ENCODE assay signal across 17 cellular contexts in genomic region chr10:130924138-130924819, GRCh38.
DNase-seq lines count a peak whose midpoint lies in the region; ATAC-seq and TF ChIP-seq lines count a peak whose summit lies in the region.
"Had no signal": no experiment of that assay in that cellular context is flagged by ENCODE, and none has a peak within 500 bp of the region (broad histone marks: within the 10 kb centered on the region; RNA-seq: fewer than 3 reads in every experiment).

No MANE protein-coding gene starts in this region.

- H3K27me3 ChIP-seq in upper lobe of right lung: no peaks in the 10 kb centered on the region
- H3K27me3 ChIP-seq: cardiac muscle cell had no signal

- H3K36me3 ChIP-seq in upper lobe of right lung: no peaks in the 10 kb centered on the region
- H3K36me3 ChIP-seq: cardiac muscle cell, sigmoid colon had no signal

- TF ChIP-seq CTCF in upper lobe of right lung (IDR thresholded peaks at IDR 0.05): no peak

- no peaks in the 10 kb centered on the region for H3K4me1 Mint-ChIP-seq in activated naive CD4-positive, alpha-beta T cell treated with anti-CD3 and anti-CD28 coated beads, Interleukin-2, amount 10 ng/mL, durations not matched to agents 7 days and 5 days
- H3K4me1 Mint-ChIP-seq: activated naive CD8-positive, alpha-beta T cell treated with anti-CD3 and anti-CD28 coated beads, Interleukin-2, amount 10 ng/mL, durations not matched to agents 7 days and 5 days; natural killer cell had no signal

- ATAC-seq in upper lobe of right lung: peak; percentile 42
- ATAC-seq in GM18505 (IDR thresholded peaks at IDR 0.05; ENCODE audit: unreplicated experiment): no peak
- ATAC-seq: effector memory CD8-positive, alpha-beta T cell; natural killer cell had no signal

- H3K4me3 Mint-ChIP-seq in activated naive CD4-positive, alpha-beta T cell treated with anti-CD3 and anti-CD28 coated beads, Interleukin-2, amount 10 ng/mL, durations not matched to agents 7 days and 5 days: no peak overlapping the region
- H3K4me3 Mint-ChIP-seq: activated naive CD8-positive, alpha-beta T cell treated with anti-CD3 and anti-CD28 coated beads, Interleukin-2, amount 10 ng/mL, durations not matched to agents 7 days and 5 days; effector memory CD8-positive, alpha-beta T cell; natural killer cell had no signal

- no peak overlapping the region for H3K27ac Mint-ChIP-seq in activated naive CD4-positive, alpha-beta T cell treated with anti-CD3 and anti-CD28 coated beads, Interleukin-2, amount 10 ng/mL, durations not matched to agents 7 days and 5 days
- H3K27ac Mint-ChIP-seq: activated naive CD8-positive, alpha-beta T cell treated with anti-CD3 and anti-CD28 coated beads, Interleukin-2, amount 10 ng/mL, durations not matched to agents 7 days and 5 days; effector memory CD8-positive, alpha-beta T cell; natural killer cell had no signal

- H3K27me3 Mint-ChIP-seq in activated naive CD4-positive, alpha-beta T cell treated with anti-CD3 and anti-CD28 coated beads, Interleukin-2, amount 10 ng/mL, durations not matched to agents 7 days and 5 days: no peaks in the 10 kb centered on the region
- H3K27me3 Mint-ChIP-seq: activated naive CD8-positive, alpha-beta T cell treated with anti-CD3 and anti-CD28 coated beads, Interleukin-2, amount 10 ng/mL, durations not matched to agents 7 days and 5 days; effector memory CD8-positive, alpha-beta T cell had no signal

- intact Hi-C loops in upper lobe of right lung (cut with DNase I): no loop called here

- H3K4me1 ChIP-seq in upper lobe of right lung: no peaks in the 10 kb centered on the region
- H3K4me1 ChIP-seq: Caco-2, sigmoid colon had no signal

- no peaks in the 10 kb centered on the region for H3K9me3 Mint-ChIP-seq in activated naive CD4-positive, alpha-beta T cell treated with anti-CD3 and anti-CD28 coated beads, Interleukin-2, amount 10 ng/mL, durations not matched to agents 7 days and 5 days
- H3K9me3 Mint-ChIP-seq: activated naive CD8-positive, alpha-beta T cell treated with anti-CD3 and anti-CD28 coated beads, Interleukin-2, amount 10 ng/mL, durations not matched to agents 7 days and 5 days; effector memory CD8-positive, alpha-beta T cell; natural killer cell had no signal

- H3K9me3 ChIP-seq in upper lobe of right lung: no peaks in the 10 kb centered on the region
- H3K9me3 ChIP-seq: sigmoid colon had no signal

- H3K36me3 Mint-ChIP-seq in activated naive CD4-positive, alpha-beta T cell treated with anti-CD3 and anti-CD28 coated beads, Interleukin-2, amount 10 ng/mL, durations not matched to agents 7 days and 5 days: no peaks in the 10 kb centered on the region
- H3K36me3 Mint-ChIP-seq: activated naive CD8-positive, alpha-beta T cell treated with anti-CD3 and anti-CD28 coated beads, Interleukin-2, amount 10 ng/mL, durations not matched to agents 7 days and 5 days; natural killer cell had no signal

- peak; percentile 28 for DNase-seq in activated naive CD4-positive, alpha-beta T cell treated with anti-CD3 and anti-CD28 coated beads, Interleukin-2, amount 10 ng/mL, durations not matched to agents 7 days and 5 days
- DNase-seq in activated naive CD4-positive, alpha-beta T cell treated with anti-CD3 and anti-CD28 coated beads, Interleukin-2, amount 50 U/mL, for 16 hours: no peak
- DNase-seq in RKO (ENCODE audit: low spot score) (peak; percentile 7), islet precursor cell (peak; percentile 77), upper lobe of right lung (no peak), NCI-H69 (lab: John Stamatoyannopoulos, UW) (no peak), cerebellar nuclear complex (lab: John Stamatoyannopoulos, UW) (no peak)
- DNase-seq: activated naive CD8-positive, alpha-beta T cell treated with anti-CD3 and anti-CD28 coated beads, Interleukin-2, amount 10 ng/mL, durations not matched to agents 7 days and 5 days; Caco-2; effector memory CD8-positive, alpha-beta T cell; natural killer cell; NCI-H1092; NCI-H2227 treated with DMSO at 0.1 percent for 48 hours; sigmoid colon; stimulated activated CD4-positive, alpha-beta T cell treated with anti-CD3 and anti-CD28 coated beads, Interleukin-2, amount 100 ng/mL, for 48 hours had no signal

- CTCF ChIA-PET in activated naive CD4-positive, alpha-beta T cell treated with anti-CD3 and anti-CD28 coated beads, Interleukin-2, amount 10 ng/mL, durations not matched to agents 7 days and 5 days (lab: Charles Lee): no interaction called here

- no peak overlapping the region for H3K4me3 ChIP-seq in upper lobe of right lung
- H3K4me3 ChIP-seq: cardiac muscle cell, sigmoid colon had no signal

- H3K27ac ChIP-seq in upper lobe of right lung: no peak overlapping the region
- H3K27ac ChIP-seq: cardiac muscle cell, sigmoid colon had no signal

- no peak for TF ChIP-seq POLR2A in GM18505 (IDR thresholded peaks at IDR 0.05; ENCODE audit: borderline replicate concordance, extremely low read depth, insufficient read depth, insufficient read length)

Comparison
In these comparisons a context has a peak if more than half of its experiments do, and no peak if none do; other contexts are left out.
1. DNase-seq: peak in activated naive CD4-positive, alpha-beta T cell treated with anti-CD3 and anti-CD28 coated beads, Interleukin-2, amount 10 ng/mL, durations not matched to agents 7 days and 5 days (single experiment), RKO (single experiment) and islet precursor cell (single experiment); none in activated naive CD4-positive, alpha-beta T cell treated with anti-CD3 and anti-CD28 coated beads, Interleukin-2, amount 50 U/mL, for 16 hours (single experiment), upper lobe of right lung (single experiment), NCI-H69 (single experiment) and cerebellar nuclear complex (0 of 2).